20 cellular contexts compared by ENCODE assay signal in genomic region chr13:111953546-111954178, GRCh38.
"Had no signal": no experiment of that assay in that cellular context is flagged by ENCODE, and none has a peak within 500 bp of the region (broad histone marks: within the 10 kb centered on the region; RNA-seq: fewer than 3 reads in every experiment).

No MANE protein-coding gene starts in this region.

- H3K4me3 ChIP-seq: gastrocnemius medialis, hepatocyte, right lobe of liver, skin epidermis, thyroid gland, upper lobe of left lung had no signal

- DNase-seq: activated CD4-positive, alpha-beta T cell treated with anti-CD3 and anti-CD28 coated beads for 4 hours; activated CD4-positive, alpha-beta T cell treated with anti-CD3 and anti-CD28 coated beads, Interleukin-2, amount 50 U/mL, for 4 hours; activated naive CD4-positive, alpha-beta T cell; activated T-cell treated with anti-CD3 and anti-CD28 coated beads, Interleukin-2, amount 50 U/mL, for 4 hours; dermis blood vessel endothelial cell; effector memory CD4-positive, alpha-beta T cell; erythroblast; gastrocnemius medialis; left cardiac atrium; midbrain; naive thymus-derived CD4-positive, alpha-beta T cell; occipital lobe; posterior cingulate gyrus; right lobe of liver; stimulated activated CD4-positive, alpha-beta T cell treated with anti-CD3 and anti-CD28 coated beads, Interleukin-4, amount 100 ng/mL, for 24 hours; substantia nigra; thyroid gland had no signal

- H3K27me3 ChIP-seq: gastrocnemius medialis, right lobe of liver, thyroid gland, upper lobe of left lung had no signal

- H3K9me3 ChIP-seq: gastrocnemius medialis, right lobe of liver, thyroid gland had no signal

- H3K4me2 ChIP-seq: hepatocyte had no signal

- H3K4me1 ChIP-seq: gastrocnemius medialis, right lobe of liver, thyroid gland, upper lobe of left lung had no signal

- H3K27ac ChIP-seq: gastrocnemius medialis, hepatocyte, right lobe of liver, skin epidermis, thyroid gland, upper lobe of left lung had no signal

- H3K36me3 ChIP-seq: gastrocnemius medialis, right lobe of liver, thyroid gland, upper lobe of left lung had no signal
